In the genomic region with DNA sequence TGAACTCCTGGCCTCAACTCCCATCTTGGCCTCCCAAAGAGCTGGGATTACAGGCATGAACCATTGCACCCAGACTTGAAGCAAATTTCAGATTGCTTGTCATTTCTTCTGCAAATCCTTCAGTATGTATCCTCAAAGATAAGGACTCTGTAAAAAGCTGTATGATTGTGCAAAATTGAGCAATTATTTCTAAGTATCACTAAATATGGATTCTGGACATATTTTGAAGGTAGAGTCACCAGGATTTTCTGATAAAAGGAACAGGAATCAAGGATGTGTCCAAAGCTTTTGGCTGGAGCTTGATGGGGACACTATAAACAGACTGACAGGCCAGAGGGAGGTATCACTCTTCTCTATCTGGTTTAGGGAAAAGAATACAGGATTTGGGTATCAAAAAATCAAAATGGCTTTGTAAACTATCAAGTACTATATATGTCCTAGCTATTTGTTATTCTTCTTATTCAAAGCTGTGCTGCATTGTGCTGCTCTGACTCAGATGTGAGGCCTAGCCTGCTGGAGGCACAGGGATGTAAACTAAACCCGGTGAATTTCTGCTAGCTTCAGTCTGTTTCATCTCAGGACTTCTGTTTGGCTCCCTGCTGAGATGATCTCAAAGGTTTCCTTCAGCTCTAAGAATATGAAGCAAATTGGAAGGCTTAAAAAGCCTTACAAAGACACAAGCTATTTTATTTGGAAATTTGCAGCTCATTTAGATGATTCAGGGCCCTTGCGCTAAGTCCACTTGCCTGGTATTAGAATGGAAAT, we compare ENCODE assay signal across 14 cellular contexts. TPM values are rescaled to one million over a fixed set of nuclear protein-coding genes. Genes with fewer than 3 reads are reported as not detected.
DNase-seq lines count a peak whose midpoint lies in the region; TF ChIP-seq lines count a peak whose summit lies in the region.
"Had no signal": no experiment of that assay in that cellular context is flagged by ENCODE, and none has a peak within 500 bp of the region (broad histone marks: within the 10 kb centered on the region; RNA-seq: fewer than 3 reads in every experiment).

No MANE protein-coding gene starts in this region.

- H3K9me3 ChIP-seq in HUES48 (ENCODE audit: control insufficient read depth, insufficient read depth, low read length) (0 out of 2 replicates have a peak, but pooled peaks cover 2% of the 10 kb centered on the region), mesodermal cell (ENCODE audit: control insufficient read depth, low read length) (no peaks in the 10 kb centered on the region)
- H3K9me3 ChIP-seq: Caco-2 had no signal

- POLR2A ChIA-PET in HEK293T (lab: Yijun Ruan, JAX): interaction anchor here (0.8 to 4.3 kb wide), 2 partner anchors 9 to 21 kb away, joined by 3 to 67 read pairs; partner anchors contain the start of gene RPS4X

- H3K27ac ChIP-seq in HUES48 (ENCODE audit: low read depth, low read length): peak overlapping the region; percentile 45
- H3K27ac ChIP-seq in mesodermal cell (ENCODE audit: low read depth, low read length, severe bottlenecking): peak overlapping the region; percentile 13
- H3K27ac ChIP-seq: cardiac muscle cell, foreskin keratinocyte had no signal

- H3K9ac ChIP-seq in HUES48 (ENCODE audit: low read depth, low read length): no peak overlapping the region

- no peak overlapping the region for H3K4me3 ChIP-seq in AG09309 (ENCODE audit: control insufficient read depth, low read depth, low read length)
- H3K4me3 ChIP-seq in HUES48 (ENCODE audit: low read depth, low read length): no peak overlapping the region
- no peak overlapping the region for H3K4me3 ChIP-seq in mesodermal cell (ENCODE audit: extremely low read depth, insufficient read depth, low read length, poor library complexity, severe bottlenecking)
- H3K4me3 ChIP-seq: cardiac muscle cell, GM23338 had no signal

- H3K4me1 ChIP-seq in HUES48 (ENCODE audit: control insufficient read depth, insufficient read depth, low read length) (no peaks in the 10 kb centered on the region), mesodermal cell (ENCODE audit: control insufficient read depth, insufficient read depth, low read length, poor library complexity, severe bottlenecking) (peaks cover 17% of the 10 kb centered on the region)
- H3K4me1 ChIP-seq: Caco-2 had no signal

- DNase-seq in AG09309 (ENCODE audit: low read depth) (peak; percentile 49), astrocyte of the hippocampus (ENCODE audit: low read depth, low spot score) (peak; percentile 65), DMS153 treated with DMSO at 0.1 percent for 48 hours (lab: John Stamatoyannopoulos, UW; ENCODE audit: unreplicated experiment) (no peak), HEK293T (ENCODE audit: extremely low spot score) (no peak), NCI-H2171 (lab: John Stamatoyannopoulos, UW) (no peak), SK-N-DZ (ENCODE audit: low spot score) (no peak)
- DNase-seq: Caco-2, foreskin keratinocyte, naive B cell, NCI-H187 treated with DMSO at 0.1 percent for 48 hours had no signal

- H3K27me3 ChIP-seq in HUES48 (ENCODE audit: control insufficient read depth, insufficient read depth, low read length): no peaks in the 10 kb centered on the region
- H3K27me3 ChIP-seq: cardiac muscle cell, foreskin keratinocyte had no signal

- WGBS in mesodermal cell (ENCODE audit: insufficient coverage in 2 of 2), 2 experiments: 88 to 100% methylated on average over 1 of the region's 2 CpGs

- TF ChIP-seq CTCF in AG09309 (IDR thresholded peaks at IDR 0.05; ENCODE audit: control insufficient read depth, insufficient read depth, low read depth, low read length, missing control alignments): no peak

- peaks cover 65% of the 10 kb centered on the region for H3K36me3 ChIP-seq in HUES48 (ENCODE audit: control insufficient read depth, insufficient read depth, low read length)
- H3K36me3 ChIP-seq in mesodermal cell (ENCODE audit: control insufficient read depth, insufficient read depth, low read length): peaks cover 63% of the 10 kb centered on the region

- CTCF ChIA-PET in HEK293T (lab: Yijun Ruan, JAX): interaction anchor here (1.1 to 2.5 kb wide), 2 partner anchors 8 to 11 kb away, joined by 3 to 14 read pairs; partner anchors contain the start of gene RPS4X

TF ChIP-seq in HEK293T, 16 proteins besides CTCF, POLR2A, EP300 and RAD21:
- TF ChIP-seq ARNT (IDR thresholded peaks at IDR 0.05) (no peak), NFRKB (IDR thresholded peaks at IDR 0.05) (no peak), FOXA1 (IDR thresholded peaks at IDR 0.05) (no peak), HDGF (IDR thresholded peaks at IDR 0.05; ENCODE audit: borderline replicate concordance) (no peak), L3MBTL2 (conservative IDR thresholded peaks at IDR 0.05) (no peak), TARDBP (IDR thresholded peaks at IDR 0.05) (no peak), ELF4 (IDR thresholded peaks at IDR 0.05) (no peak), PKNOX1 (IDR thresholded peaks at IDR 0.05) (no peak)

RNA-seq across cellular contexts. Expression of gene RPS4X, which starts 8.3 kb away (rescaled TPM):
- polyA plus RNA-seq in mesodermal cell (2013, experiment 1 of 2): 827 TPM
- polyA plus RNA-seq in mesodermal cell (2013, experiment 2 of 2): 794 TPM
- polyA plus RNA-seq in SK-N-DZ (2014; cell fraction: cytosol; rRNA removed): 1,649 and 1,908 TPM in 2 replicates
- 821 and 1,107 TPM in 2 replicates for polyA plus RNA-seq in SK-N-DZ (2014; cell fraction: nucleus; rRNA removed)

RNA-seq across cellular contexts. Expression of gene ERCC6L, which starts 30.0 kb away (rescaled TPM):
- 5.0 TPM for polyA plus RNA-seq in mesodermal cell (2013, experiment 1 of 2)
- polyA plus RNA-seq in mesodermal cell (2013, experiment 2 of 2): 6.1 TPM
- polyA plus RNA-seq in SK-N-DZ (2014; cell fraction: cytosol; rRNA removed): 3.8 and 4.6 TPM in 2 replicates
- 2.4 TPM in 2 replicates for polyA plus RNA-seq in SK-N-DZ (2014; cell fraction: nucleus; rRNA removed)

RNA-seq across cellular contexts. Expression of gene CITED1, which starts 36.9 kb away (rescaled TPM):
- polyA plus RNA-seq in mesodermal cell (2013, experiment 1 of 2): 3.3 TPM
- polyA plus RNA-seq in mesodermal cell (2013, experiment 2 of 2): 1.9 TPM
- polyA plus RNA-seq in SK-N-DZ (2014; cell fraction: cytosol; rRNA removed): 10.4 and 16.1 TPM in 2 replicates
- polyA plus RNA-seq in SK-N-DZ (2014; cell fraction: nucleus; rRNA removed): 10.5 and 17.8 TPM in 2 replicates

Comparison
In these comparisons a context has a peak if more than half of its experiments do, and no peak if none do; other contexts are left out.
1. DNase-seq: peak in AG09309 (single experiment) and astrocyte of the hippocampus (single experiment); none in DMS153 treated with DMSO at 0.1 percent for 48 hours (single experiment), HEK293T (single experiment), NCI-H2171 (single experiment) and SK-N-DZ (single experiment).